2 cellular contexts compared by ENCODE assay signal in genomic region chr9:38133595-38133994, GRCh38.
TF ChIP-seq lines count a peak whose summit lies in the region.

No MANE protein-coding gene starts in this region.

TF ChIP-seq in IMR-90, 13 proteins besides CTCF, POLR2A, EP300 and RAD21:
- TF ChIP-seq FOS (IDR thresholded peaks at IDR 0.05; ENCODE audit: low read depth, low read length) (no peak), BHLHE40 (IDR thresholded peaks at IDR 0.05; ENCODE audit: low read depth, low read length) (no peak), CHD1 (IDR thresholded peaks at IDR 0.05; ENCODE audit: low read depth, low read length) (no peak), CEBPB (IDR thresholded peaks at IDR 0.05; ENCODE audit: low read depth, low read length) (no peak), MAZ (IDR thresholded peaks at IDR 0.05; ENCODE audit: borderline replicate concordance, low read depth, low read length) (no peak), NFE2L2 (IDR thresholded peaks at IDR 0.05; ENCODE audit: low read depth, low read length) (no peak), MAFK (IDR thresholded peaks at IDR 0.05; ENCODE audit: low read depth, low read length) (no peak), SMC3 (IDR thresholded peaks at IDR 0.05; ENCODE audit: low read depth, low read length) (no peak)
- TF ChIP-seq, protein P1, sequence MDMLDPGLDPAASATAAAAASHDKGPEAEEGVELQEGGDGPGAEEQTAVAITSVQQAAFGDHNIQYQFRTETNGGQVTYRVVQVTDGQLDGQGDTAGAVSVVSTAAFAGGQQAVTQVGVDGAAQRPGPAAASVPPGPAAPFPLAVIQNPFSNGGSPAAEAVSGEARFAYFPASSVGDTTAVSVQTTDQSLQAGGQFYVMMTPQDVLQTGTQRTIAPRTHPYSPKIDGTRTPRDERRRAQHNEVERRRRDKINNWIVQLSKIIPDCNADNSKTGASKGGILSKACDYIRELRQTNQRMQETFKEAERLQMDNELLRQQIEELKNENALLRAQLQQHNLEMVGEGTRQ (IDR thresholded peaks at IDR 0.05; ENCODE audit: low read depth, low read length) = no peak

TF ChIP-seq in GM12878, 131 proteins besides CTCF, POLR2A, EP300 and RAD21:
- TF ChIP-seq NR2C2 (IDR thresholded peaks at IDR 0.05; ENCODE audit: borderline replicate concordance, control insufficient read depth, insufficient read length, low read depth) = no peak
- no peak for TF ChIP-seq GATAD2B (conservative IDR thresholded peaks at IDR 0.05; ENCODE audit: low read depth)
- no peak for TF ChIP-seq CREB1 (IDR thresholded peaks at IDR 0.05; ENCODE audit: low read depth)
- TF ChIP-seq, protein P2, sequence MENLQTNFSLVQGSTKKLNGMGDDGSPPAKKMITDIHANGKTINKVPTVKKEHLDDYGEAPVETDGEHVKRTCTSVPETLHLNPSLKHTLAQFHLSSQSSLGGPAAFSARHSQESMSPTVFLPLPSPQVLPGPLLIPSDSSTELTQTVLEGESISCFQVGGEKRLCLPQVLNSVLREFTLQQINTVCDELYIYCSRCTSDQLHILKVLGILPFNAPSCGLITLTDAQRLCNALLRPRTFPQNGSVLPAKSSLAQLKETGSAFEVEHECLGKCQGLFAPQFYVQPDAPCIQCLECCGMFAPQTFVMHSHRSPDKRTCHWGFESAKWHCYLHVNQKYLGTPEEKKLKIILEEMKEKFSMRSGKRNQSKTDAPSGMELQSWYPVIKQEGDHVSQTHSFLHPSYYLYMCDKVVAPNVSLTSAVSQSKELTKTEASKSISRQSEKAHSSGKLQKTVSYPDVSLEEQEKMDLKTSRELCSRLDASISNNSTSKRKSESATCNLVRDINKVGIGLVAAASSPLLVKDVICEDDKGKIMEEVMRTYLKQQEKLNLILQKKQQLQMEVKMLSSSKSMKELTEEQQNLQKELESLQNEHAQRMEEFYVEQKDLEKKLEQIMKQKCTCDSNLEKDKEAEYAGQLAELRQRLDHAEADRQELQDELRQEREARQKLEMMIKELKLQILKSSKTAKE (IDR thresholded peaks at IDR 0.05; ENCODE audit: low read depth, poor library complexity, severe bottlenecking) = no peak
- no peak for TF ChIP-seq SREBF2 (IDR thresholded peaks at IDR 0.05; ENCODE audit: low read length)
- TF ChIP-seq, protein P3, sequence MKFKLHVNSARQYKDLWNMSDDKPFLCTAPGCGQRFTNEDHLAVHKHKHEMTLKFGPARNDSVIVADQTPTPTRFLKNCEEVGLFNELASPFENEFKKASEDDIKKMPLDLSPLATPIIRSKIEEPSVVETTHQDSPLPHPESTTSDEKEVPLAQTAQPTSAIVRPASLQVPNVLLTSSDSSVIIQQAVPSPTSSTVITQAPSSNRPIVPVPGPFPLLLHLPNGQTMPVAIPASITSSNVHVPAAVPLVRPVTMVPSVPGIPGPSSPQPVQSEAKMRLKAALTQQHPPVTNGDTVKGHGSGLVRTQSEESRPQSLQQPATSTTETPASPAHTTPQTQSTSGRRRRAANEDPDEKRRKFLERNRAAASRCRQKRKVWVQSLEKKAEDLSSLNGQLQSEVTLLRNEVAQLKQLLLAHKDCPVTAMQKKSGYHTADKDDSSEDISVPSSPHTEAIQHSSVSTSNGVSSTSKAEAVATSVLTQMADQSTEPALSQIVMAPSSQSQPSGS (IDR thresholded peaks at IDR 0.05; ENCODE audit: low read length) = no peak
- no peak for TF ChIP-seq MLLT1 (IDR thresholded peaks at IDR 0.05)
- TF ChIP-seq SIN3A (IDR thresholded peaks at IDR 0.05; ENCODE audit: low read depth, low read length) = no peak
- no peak for TF ChIP-seq IRF3 (IDR thresholded peaks at IDR 0.05)
- TF ChIP-seq CHD1 (IDR thresholded peaks at IDR 0.05; ENCODE audit: low read depth, low read length) = no peak
- TF ChIP-seq HDAC2 (IDR thresholded peaks at IDR 0.05) = no peak
